23 cellular contexts compared by ENCODE assay signal in the genomic region with DNA sequence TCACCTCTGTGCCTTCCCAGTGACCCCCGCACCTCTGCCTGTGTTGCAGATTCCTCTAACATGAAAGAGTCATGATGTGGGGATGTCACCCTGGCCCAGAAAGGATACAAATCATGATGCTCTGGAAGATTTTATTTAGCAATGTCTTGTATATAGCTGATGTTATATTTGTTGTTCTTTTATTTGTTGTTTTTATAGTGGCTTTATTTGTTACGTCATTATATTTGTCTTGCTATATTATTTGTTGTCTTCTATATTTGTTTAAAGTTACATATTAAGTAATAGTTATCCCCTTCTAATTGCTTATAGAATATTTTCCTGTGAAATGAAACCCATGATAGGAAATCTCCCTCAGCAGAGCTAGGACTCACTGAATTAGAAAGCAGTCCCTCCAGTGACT.
DNase-seq lines count a peak whose midpoint lies in the region; ATAC-seq, FAIRE-seq and TF ChIP-seq lines count a peak whose summit lies in the region.
"Had no signal": no experiment of that assay in that cellular context is flagged by ENCODE, and none has a peak within 500 bp of the region (broad histone marks: within the 10 kb centered on the region; RNA-seq: fewer than 3 reads in every experiment).

No MANE protein-coding gene starts in this region.

- no peak overlapping the region for H3K4ac ChIP-seq in mesendoderm (ENCODE audit: low read depth, low read length)

- H3K56ac ChIP-seq in mesendoderm (ENCODE audit: low read length), result no peak overlapping the region

- no peaks in the 10 kb centered on the region for H3K79me1 ChIP-seq in mesendoderm (ENCODE audit: low read length)

- peak; percentile 50 for DNase-seq in right atrium auricular region (ENCODE audit: low spot score)
- no peak for DNase-seq in left ventricle myocardium inferior
- DNase-seq in A549 (ENCODE audit: low read depth in 1 of 2, low spot score in 1 of 2), result no peak
- DNase-seq in endothelial cell (ENCODE audit: low spot score), result no peak
- no peak for DNase-seq in mesendoderm
- DNase-seq in NCI-H1417 treated with DMSO at 0.1 percent for 48 hours (lab: John Stamatoyannopoulos, UW), result no peak
- no peak for DNase-seq in MCF 10A (ENCODE audit: unreplicated experiment)
- DNase-seq: Caco-2; CD4-positive, CD25-positive, alpha-beta regulatory T cell; CD8-positive, alpha-beta T cell; DMS153; DND-41; GDM1; HFFc6 had no signal

- H3K27ac ChIP-seq in right atrium auricular region, result no peak overlapping the region
- no peak overlapping the region for H3K27ac ChIP-seq in left ventricle myocardium inferior (replicated peaks)
- no peak overlapping the region for H3K27ac ChIP-seq in A549
- no peak overlapping the region for H3K27ac ChIP-seq in mesendoderm (ENCODE audit: low read depth, low read length)
- H3K27ac ChIP-seq: BLaER1, C4-2B had no signal

- H2AK5ac ChIP-seq in mesendoderm (ENCODE audit: low read length), result no peak overlapping the region

- intact Hi-C loops in left ventricle myocardium inferior (cut with micrococcal nuclease) (no loop called here), MCF 10A (cut with micrococcal nuclease) (no loop called here)

- H3K4me2 ChIP-seq in A549 (no peak overlapping the region), mesendoderm (ENCODE audit: low read length) (no peak overlapping the region)
- H3K4me2 ChIP-seq: BLaER1, GM23338 had no signal

- peaks cover 4% of the 10 kb centered on the region for H3K36me3 Mint-ChIP-seq in endothelial cell (ENCODE audit: low read depth, unreplicated experiment)
- no peaks in the 10 kb centered on the region for H3K36me3 Mint-ChIP-seq in MCF 10A (ENCODE audit: insufficient read depth, unreplicated experiment)
- H3K36me3 Mint-ChIP-seq: CD4-positive, CD25-positive, alpha-beta regulatory T cell; CD8-positive, alpha-beta T cell had no signal

- no peak for TF ChIP-seq CTCF in right atrium auricular region (IDR thresholded peaks at IDR 0.05)
- no peak for TF ChIP-seq CTCF in left ventricle myocardium inferior (IDR thresholded peaks at IDR 0.05; ENCODE audit: borderline replicate concordance)
- TF ChIP-seq CTCF in A549 (IDR thresholded peaks at IDR 0.05), result no peak
- TF ChIP-seq CTCF in endothelial cell (IDR thresholded peaks at IDR 0.05; ENCODE audit: unreplicated experiment), result no peak
- no peak for TF ChIP-seq CTCF in MCF 10A (IDR thresholded peaks at IDR 0.05; ENCODE audit: unreplicated experiment)

- no peak overlapping the region for H3K4me3 ChIP-seq in right atrium auricular region
- no peak overlapping the region for H3K4me3 ChIP-seq in left ventricle myocardium inferior
- no peak overlapping the region for H3K4me3 ChIP-seq in A549
- no peak overlapping the region for H3K4me3 ChIP-seq in mesendoderm (ENCODE audit: low read length)
- H3K4me3 ChIP-seq: BLaER1, GM12878, GM23338 had no signal

- no peaks in the 10 kb centered on the region for H3K27me3 ChIP-seq in right atrium auricular region
- H3K27me3 ChIP-seq in left ventricle myocardium inferior (ENCODE audit: low read depth), result no peaks in the 10 kb centered on the region
- no peaks in the 10 kb centered on the region for H3K27me3 ChIP-seq in mesendoderm (ENCODE audit: insufficient read depth, low read length, poor library complexity)
- H3K27me3 ChIP-seq: BLaER1 had no signal

- no peak overlapping the region for H2BK120ac ChIP-seq in mesendoderm (ENCODE audit: low read depth, low read length)

- H4K8ac ChIP-seq in mesendoderm (ENCODE audit: low read depth, low read length), result no peak overlapping the region

- H3K9me3 ChIP-seq in right atrium auricular region (no peaks in the 10 kb centered on the region), left ventricle myocardium inferior (replicated peaks) (peaks cover 3% of the 10 kb centered on the region), A549 (peaks cover 43% of the 10 kb centered on the region)
- H3K9me3 ChIP-seq: Caco-2 had no signal

- TF ChIP-seq POLR2A in A549 (IDR thresholded peaks at IDR 0.05; ENCODE audit: low read length), result no peak

- H3K9me3 Mint-ChIP-seq in endothelial cell (ENCODE audit: unreplicated experiment), result no peaks in the 10 kb centered on the region
- peaks cover 23% of the 10 kb centered on the region for H3K9me3 Mint-ChIP-seq in MCF 10A (ENCODE audit: unreplicated experiment)
- H3K9me3 Mint-ChIP-seq: CD8-positive, alpha-beta T cell; H9 had no signal

- 15% methylated on average over 2 of the region's 2 CpGs for WGBS in A549 (ENCODE audit: missing lambda C conversion rate)
- no CpG with 5 or more reads among the region's 2 CpGs for WGBS in mesendoderm (ENCODE audit: extremely low coverage, insufficient coverage, low lambda C conversion rate)

- H3K4me1 ChIP-seq in right atrium auricular region (no peaks in the 10 kb centered on the region), left ventricle myocardium inferior (no peaks in the 10 kb centered on the region), A549 (no peaks in the 10 kb centered on the region), mesendoderm (ENCODE audit: control insufficient read depth, low read depth, low read length) (no peaks in the 10 kb centered on the region)
- H3K4me1 ChIP-seq: BLaER1, Caco-2 had no signal

- H3K18ac ChIP-seq in mesendoderm (ENCODE audit: low read length), result peak overlapping the region; percentile 30

- H3K23ac ChIP-seq in mesendoderm (ENCODE audit: low read length), result no peak overlapping the region

- POLR2A ChIA-PET in A549 (lab: Yijun Ruan, JAX), result no interaction called here
- POLR2A ChIA-PET in MCF 10A (lab: Yijun Ruan, JAX), result no interaction called here

- H4K5ac ChIP-seq in mesendoderm (ENCODE audit: low read length), result no peak overlapping the region

- H3K36me3 ChIP-seq in right atrium auricular region (no peaks in the 10 kb centered on the region), left ventricle myocardium inferior (no peaks in the 10 kb centered on the region), mesendoderm (ENCODE audit: control insufficient read depth, insufficient read depth, low read length) (no peaks in the 10 kb centered on the region)
- H3K36me3 ChIP-seq: BLaER1 had no signal

- ATAC-seq in A549 (no peak), HG03175 (IDR thresholded peaks at IDR 0.05; ENCODE audit: unreplicated experiment) (no peak)
- ATAC-seq: CD8-positive, alpha-beta T cell; GM12878; GM23338; HCT116 had no signal

- no peak for TF ChIP-seq EP300 in A549 (IDR thresholded peaks at IDR 0.05)

- BruUV-seq in MCF 10A (replicated peaks; lab: Mats Ljungman, UMichigan), result no TSS peak

- no peak for TF ChIP-seq RAD21 in A549 (conservative IDR thresholded peaks at IDR 0.05 in 1 of 2, IDR thresholded peaks at IDR 0.05 in 1 of 2)

- H2BK5ac ChIP-seq in mesendoderm (ENCODE audit: low read length), result no peak overlapping the region

- CTCF ChIA-PET in A549 (lab: Yijun Ruan, JAX), result no interaction called here
- CTCF ChIA-PET in MCF 10A (lab: Yijun Ruan, JAX), result no interaction called here

- H3K27ac Mint-ChIP-seq in endothelial cell (ENCODE audit: unreplicated experiment), result peak overlapping the region; percentile 74
- no peak overlapping the region for H3K27ac Mint-ChIP-seq in MCF 10A (ENCODE audit: low read depth, unreplicated experiment)
- H3K27ac Mint-ChIP-seq: B cell; CD4-positive, CD25-positive, alpha-beta regulatory T cell; CD8-positive, alpha-beta T cell; GM23338; HFFc6 had no signal

- H2BK15ac ChIP-seq in mesendoderm (replicated peaks; ENCODE audit: low read depth), result no peak overlapping the region

- H3K4me3 Mint-ChIP-seq in endothelial cell (ENCODE audit: unreplicated experiment), result no peak overlapping the region
- H3K4me3 Mint-ChIP-seq in MCF 10A (ENCODE audit: unreplicated experiment), result no peak overlapping the region
- H3K4me3 Mint-ChIP-seq: B cell; CD4-positive, CD25-positive, alpha-beta regulatory T cell; CD8-positive, alpha-beta T cell; GM23338; H9; HFFc6 had no signal

- FAIRE-seq in A549 (lab: Jason Lieb, UNC), result peak; percentile 18
- FAIRE-seq: GM12878, GM19239 had no signal

- H3K4me1 Mint-ChIP-seq in endothelial cell (ENCODE audit: unreplicated experiment) (peaks cover 32% of the 10 kb centered on the region), MCF 10A (ENCODE audit: insufficient read depth, unreplicated experiment) (no peaks in the 10 kb centered on the region)
- H3K4me1 Mint-ChIP-seq: B cell; CD4-positive, CD25-positive, alpha-beta regulatory T cell had no signal

- H3K9ac ChIP-seq in mesendoderm (ENCODE audit: low read length), result no peak overlapping the region
- H3K9ac ChIP-seq: BLaER1 had no signal

- no peaks in the 10 kb centered on the region for H3K79me2 ChIP-seq in mesendoderm (ENCODE audit: control insufficient read depth, insufficient read depth, low read length)

- peaks cover 12% of the 10 kb centered on the region for H3K27me3 Mint-ChIP-seq in endothelial cell (ENCODE audit: unreplicated experiment)
- H3K27me3 Mint-ChIP-seq in MCF 10A (ENCODE audit: insufficient read depth, unreplicated experiment), result no peaks in the 10 kb centered on the region
- H3K27me3 Mint-ChIP-seq: B cell; CD4-positive, CD25-positive, alpha-beta regulatory T cell had no signal

TF ChIP-seq in A549, 52 proteins besides CTCF, POLR2A, EP300 and RAD21 (continues in another document):
- TF ChIP-seq CBX2 (IDR thresholded peaks at IDR 0.05; ENCODE audit: borderline replicate concordance, low read depth) (no peak), MYC (IDR thresholded peaks at IDR 0.05; ENCODE audit: borderline replicate concordance, low read length) (no peak), CEBPB (IDR thresholded peaks at IDR 0.05) (no peak), NPAS2 (CRISPR knock-in tag; IDR thresholded peaks at IDR 0.05; ENCODE audit: borderline replicate concordance) (no peak), KDM5A (IDR thresholded peaks at IDR 0.05) (no peak), NR3C1 (IDR thresholded peaks at IDR 0.05) (no peak), RARB (CRISPR knock-in tag; IDR thresholded peaks at IDR 0.05) (no peak), RNF2 (IDR thresholded peaks at IDR 0.05; ENCODE audit: borderline replicate concordance, low read depth) (no peak)
- TF ChIP-seq, protein P1, sequence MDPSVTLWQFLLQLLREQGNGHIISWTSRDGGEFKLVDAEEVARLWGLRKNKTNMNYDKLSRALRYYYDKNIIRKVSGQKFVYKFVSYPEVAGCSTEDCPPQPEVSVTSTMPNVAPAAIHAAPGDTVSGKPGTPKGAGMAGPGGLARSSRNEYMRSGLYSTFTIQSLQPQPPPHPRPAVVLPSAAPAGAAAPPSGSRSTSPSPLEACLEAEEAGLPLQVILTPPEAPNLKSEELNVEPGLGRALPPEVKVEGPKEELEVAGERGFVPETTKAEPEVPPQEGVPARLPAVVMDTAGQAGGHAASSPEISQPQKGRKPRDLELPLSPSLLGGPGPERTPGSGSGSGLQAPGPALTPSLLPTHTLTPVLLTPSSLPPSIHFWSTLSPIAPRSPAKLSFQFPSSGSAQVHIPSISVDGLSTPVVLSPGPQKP (IDR thresholded peaks at IDR 0.05; ENCODE audit: low read depth, low read length), result no peak
